In the genomic region with DNA sequence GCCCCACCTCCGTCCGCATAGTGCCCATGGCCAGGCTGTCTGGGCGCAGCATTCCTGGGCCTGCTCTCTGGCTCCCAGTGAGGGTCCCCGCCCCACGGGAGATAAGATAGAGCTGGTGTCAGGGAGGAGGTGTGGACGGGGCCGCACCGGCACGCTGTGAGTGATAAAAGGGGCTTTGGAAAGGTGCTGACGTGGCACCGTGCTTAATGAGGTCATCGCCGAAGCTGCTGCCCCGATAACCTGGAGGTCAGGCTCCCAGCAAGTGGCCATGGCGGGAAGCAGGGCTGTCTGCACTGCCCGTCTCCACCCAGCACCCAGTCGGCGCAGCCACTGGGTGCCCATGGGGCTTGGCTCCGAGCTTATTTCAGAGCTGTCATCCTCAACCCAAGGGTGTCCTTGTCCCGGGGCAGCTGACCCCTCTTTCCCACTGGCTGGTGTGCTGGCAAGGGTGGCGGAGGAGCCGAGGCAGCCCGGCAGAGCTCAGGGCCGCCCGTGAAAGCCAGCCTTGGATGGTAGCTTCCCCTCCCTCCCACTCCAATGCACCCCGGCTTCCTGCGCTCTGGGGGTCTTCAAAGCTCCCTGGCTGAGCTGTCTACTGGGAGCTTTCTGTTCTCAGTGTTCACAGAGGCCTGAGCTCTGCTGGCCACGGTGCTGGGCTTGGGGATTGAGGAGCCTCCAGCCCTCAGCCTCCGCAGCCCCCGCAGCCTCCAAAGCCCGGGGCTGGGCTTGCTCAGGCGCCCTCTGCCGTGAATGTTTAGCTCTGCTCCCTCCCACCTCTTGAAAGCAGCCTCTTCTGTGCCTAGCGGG, we compare ENCODE assay signal across 1 cellular context.
A peak's percentile ranks its signal among the peaks of the same experiment; 100 is the strongest.
TF ChIP-seq lines count a peak whose summit lies in the region.

No MANE protein-coding gene starts in this region.

TF ChIP-seq in HepG2, 621 proteins besides CTCF, POLR2A, EP300 and RAD21 (continued from another document and continues in another):
- TF ChIP-seq ARID4A (CRISPR knock-in tag; IDR thresholded peaks at IDR 0.05; ENCODE audit: borderline replicate concordance) (no peak), HDAC1 (CRISPR knock-in tag; IDR thresholded peaks at IDR 0.05) (no peak), YEATS2 (CRISPR knock-in tag; IDR thresholded peaks at IDR 0.05; ENCODE audit: borderline replicate concordance) (no peak), ZHX1 (CRISPR knock-in tag; IDR thresholded peaks at IDR 0.05; ENCODE audit: low read depth) (peak; percentile 57; the same call in 1 of the 2 replicates), BORCS8-MEF2B (CRISPR knock-in tag; IDR thresholded peaks at IDR 0.05) (0 out of 2 replicates have a peak, but pooled peaks have one; percentile 41), KIAA2018 (CRISPR knock-in tag; IDR thresholded peaks at IDR 0.05; ENCODE audit: borderline replicate concordance) (no peak), GZF1 (CRISPR knock-in tag; IDR thresholded peaks at IDR 0.05) (no peak), ZNF781 (CRISPR knock-in tag; IDR thresholded peaks at IDR 0.05; ENCODE audit: borderline replicate concordance, not compliant biosample characterization) (peak; percentile 19), ATF6 (CRISPR knock-in tag; conservative IDR thresholded peaks at IDR 0.05) (no peak), REST (IDR thresholded peaks at IDR 0.05; ENCODE audit: borderline replicate concordance in 1 of 2, low read depth in 1 of 2, low read length in 2 of 2) (no peak), ZNF800 (CRISPR knock-in tag; IDR thresholded peaks at IDR 0.05) (no peak)
- TF ChIP-seq, protein P1, sequence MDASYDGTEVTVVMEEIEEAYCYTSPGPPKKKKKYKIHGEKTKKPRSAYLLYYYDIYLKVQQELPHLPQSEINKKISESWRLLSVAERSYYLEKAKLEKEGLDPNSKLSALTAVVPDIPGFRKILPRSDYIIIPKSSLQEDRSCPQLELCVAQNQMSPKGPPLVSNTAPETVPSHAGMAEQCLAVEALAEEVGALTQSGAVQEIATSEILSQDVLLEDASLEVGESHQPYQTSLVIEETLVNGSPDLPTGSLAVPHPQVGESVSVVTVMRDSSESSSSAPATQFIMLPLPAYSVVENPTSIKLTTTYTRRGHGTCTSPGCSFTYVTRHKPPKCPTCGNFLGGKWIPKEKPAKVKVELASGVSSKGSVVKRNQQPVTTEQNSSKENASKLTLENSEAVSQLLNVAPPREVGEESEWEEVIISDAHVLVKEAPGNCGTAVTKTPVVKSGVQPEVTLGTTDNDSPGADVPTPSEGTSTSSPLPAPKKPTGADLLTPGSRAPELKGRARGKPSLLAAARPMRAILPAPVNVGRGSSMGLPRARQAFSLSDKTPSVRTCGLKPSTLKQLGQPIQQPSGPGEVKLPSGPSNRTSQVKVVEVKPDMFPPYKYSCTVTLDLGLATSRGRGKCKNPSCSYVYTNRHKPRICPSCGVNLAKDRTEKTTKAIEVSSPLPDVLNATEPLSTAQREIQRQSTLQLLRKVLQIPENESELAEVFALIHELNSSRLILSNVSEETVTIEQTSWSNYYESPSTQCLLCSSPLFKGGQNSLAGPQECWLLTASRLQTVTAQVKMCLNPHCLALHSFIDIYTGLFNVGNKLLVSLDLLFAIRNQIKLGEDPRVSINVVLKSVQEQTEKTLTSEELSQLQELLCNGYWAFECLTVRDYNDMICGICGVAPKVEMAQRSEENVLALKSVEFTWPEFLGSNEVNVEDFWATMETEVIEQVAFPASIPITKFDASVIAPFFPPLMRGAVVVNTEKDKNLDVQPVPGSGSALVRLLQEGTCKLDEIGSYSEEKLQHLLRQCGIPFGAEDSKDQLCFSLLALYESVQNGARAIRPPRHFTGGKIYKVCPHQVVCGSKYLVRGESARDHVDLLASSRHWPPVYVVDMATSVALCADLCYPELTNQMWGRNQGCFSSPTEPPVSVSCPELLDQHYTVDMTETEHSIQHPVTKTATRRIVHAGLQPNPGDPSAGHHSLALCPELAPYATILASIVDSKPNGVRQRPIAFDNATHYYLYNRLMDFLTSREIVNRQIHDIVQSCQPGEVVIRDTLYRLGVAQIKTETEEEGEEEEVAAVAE (CRISPR knock-in tag; IDR thresholded peaks at IDR 0.05; ENCODE audit: borderline replicate concordance) = no peak
